Comparison of ENCODE assay signal across 23 cellular contexts in the genomic region with DNA sequence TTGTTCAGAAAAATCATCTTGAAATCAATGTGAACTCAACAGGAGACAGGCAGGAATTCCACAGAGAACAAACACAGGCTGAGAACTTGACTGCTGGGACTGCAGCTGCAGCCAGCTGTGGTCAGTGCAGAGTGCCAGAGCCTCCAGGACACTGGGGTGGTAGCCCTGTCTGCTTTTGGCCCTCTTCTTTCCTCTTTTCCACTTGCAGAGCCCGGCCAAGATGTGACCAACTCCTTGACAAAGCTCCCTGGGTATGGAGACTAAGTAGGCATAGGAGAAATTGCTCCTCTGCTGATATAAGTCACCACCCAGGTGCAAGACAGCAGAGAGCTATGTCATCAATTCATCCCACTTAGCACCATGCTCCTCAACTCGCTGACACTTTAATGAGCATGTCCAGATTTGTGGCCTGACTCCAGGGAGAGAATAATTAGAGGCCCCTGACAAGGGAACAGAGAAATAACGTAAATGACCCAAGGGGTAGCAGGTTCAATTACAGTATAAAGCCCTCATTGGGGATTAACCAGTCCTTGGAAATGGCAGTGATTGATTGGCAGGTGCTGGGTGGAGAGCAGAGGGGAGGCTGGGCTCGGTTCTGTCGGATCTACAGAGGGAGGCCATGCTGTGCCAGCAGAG.
"Had no signal": no experiment of that assay in that cellular context is flagged by ENCODE, and none has a peak within 500 bp of the region (broad histone marks: within the 10 kb centered on the region; RNA-seq: fewer than 3 reads in every experiment).

No MANE protein-coding gene starts in this region.

- H3K4me3 ChIP-seq: colonic mucosa, gastrocnemius medialis, heart right ventricle, mucosa of descending colon, ovary, sigmoid colon, skin epidermis, testis, tibial nerve had no signal

- H3K36me3 ChIP-seq: colonic mucosa, gastrocnemius medialis, heart right ventricle, ovary, sigmoid colon, tibial nerve had no signal

- H3K27ac Mint-ChIP-seq: immature natural killer cell; stimulated activated effector memory CD8-positive, alpha-beta T cell treated with anti-CD3 and anti-CD28 coated beads, Interleukin-12 subunit alpha, Interleukin-12 subunit beta, amount 100 ng/mL, for 72 hours; stimulated activated naive CD8-positive, alpha-beta T cell treated with anti-CD3 and anti-CD28 coated beads, Interleukin-15, amount 100 ng/mL, for 72 hours had no signal

- H3K27me3 ChIP-seq: colonic mucosa, gastrocnemius medialis, ovary, sigmoid colon, testis, tibial nerve had no signal

- H3K9me3 ChIP-seq: colonic mucosa, gastrocnemius medialis, heart right ventricle, mucosa of descending colon, ovary, sigmoid colon, testis, tibial nerve had no signal

- H3K4me1 Mint-ChIP-seq: immature natural killer cell; naive thymus-derived CD8-positive, alpha-beta T cell; stimulated activated effector memory CD8-positive, alpha-beta T cell treated with anti-CD3 and anti-CD28 coated beads, Interleukin-12 subunit alpha, Interleukin-12 subunit beta, amount 100 ng/mL, for 72 hours; stimulated activated naive CD8-positive, alpha-beta T cell treated with anti-CD3 and anti-CD28 coated beads, Interleukin-15, amount 100 ng/mL, for 72 hours had no signal

- FAIRE-seq: endometrium, keratinocyte had no signal

- H3K4me3 Mint-ChIP-seq: immature natural killer cell; naive thymus-derived CD8-positive, alpha-beta T cell; neural crest cell; stimulated activated effector memory CD8-positive, alpha-beta T cell treated with anti-CD3 and anti-CD28 coated beads, Interleukin-12 subunit alpha, Interleukin-12 subunit beta, amount 100 ng/mL, for 72 hours; stimulated activated naive CD8-positive, alpha-beta T cell treated with anti-CD3 and anti-CD28 coated beads, Interleukin-15, amount 100 ng/mL, for 72 hours had no signal

- H3K4me1 ChIP-seq: colonic mucosa, gastrocnemius medialis, testis, tibial nerve had no signal

- H3K9me3 Mint-ChIP-seq: immature natural killer cell; naive thymus-derived CD8-positive, alpha-beta T cell; neural crest cell; stimulated activated effector memory CD8-positive, alpha-beta T cell treated with anti-CD3 and anti-CD28 coated beads, Interleukin-12 subunit alpha, Interleukin-12 subunit beta, amount 100 ng/mL, for 72 hours; stimulated activated naive CD8-positive, alpha-beta T cell treated with anti-CD3 and anti-CD28 coated beads, Interleukin-15, amount 100 ng/mL, for 72 hours had no signal

- H3K27ac ChIP-seq: colonic mucosa, gastrocnemius medialis, heart right ventricle, ovary, sigmoid colon, skin epidermis, testis, tibial nerve had no signal

- DNase-seq: cerebellar nuclear complex; colonic mucosa; effector CD4-positive, alpha-beta T cell; gastrocnemius medialis; heart right ventricle; immature natural killer cell; left cardiac atrium; mucosa of descending colon; naive thymus-derived CD8-positive, alpha-beta T cell; ovary; sigmoid colon; stimulated activated CD4-positive, alpha-beta T cell treated with anti-CD3 and anti-CD28 coated beads, Interleukin-12 subunit alpha, Interleukin-12 subunit beta, amount 100 ng/mL, for 4 hours; stimulated activated CD4-positive, alpha-beta T cell treated with anti-CD3 and anti-CD28 coated beads, Interleukin-2, amount 100 ng/mL, for 48 hours; stimulated activated CD8-positive, alpha-beta memory T cell treated with anti-CD3 and anti-CD28 coated beads, Interleukin-4, amount 100 ng/mL, for 48 hours; stimulated activated naive CD8-positive, alpha-beta T cell treated with anti-CD3 and anti-CD28 coated beads, Interleukin-15, amount 100 ng/mL, for 72 hours; testis had no signal

- ATAC-seq: esophagus mucosa; gastrocnemius medialis; mucosa of descending colon; naive thymus-derived CD8-positive, alpha-beta T cell; stimulated activated naive CD8-positive, alpha-beta T cell treated with anti-CD3 and anti-CD28 coated beads, Interleukin-15, amount 100 ng/mL, for 72 hours had no signal

- H3K36me3 Mint-ChIP-seq: immature natural killer cell; naive thymus-derived CD8-positive, alpha-beta T cell; stimulated activated effector memory CD8-positive, alpha-beta T cell treated with anti-CD3 and anti-CD28 coated beads, Interleukin-12 subunit alpha, Interleukin-12 subunit beta, amount 100 ng/mL, for 72 hours had no signal
